In genomic region chr16:2692948-2693651, GRCh38 we compare ENCODE assay signal across 10 cellular contexts. TPM values are rescaled to one million over a fixed set of nuclear protein-coding genes. Genes with fewer than 3 reads are reported as not detected.
DNase-seq lines count a peak whose midpoint lies in the region; ATAC-seq and TF ChIP-seq lines count a peak whose summit lies in the region.
"Had no signal": no experiment of that assay in that cellular context is flagged by ENCODE, and none has a peak within 500 bp of the region (broad histone marks: within the 10 kb centered on the region; RNA-seq: fewer than 3 reads in every experiment).

No MANE protein-coding gene starts in this region.

- peak; percentile 72 for DNase-seq in astrocyte of the spinal cord (ENCODE audit: low read depth, low spot score)
- DNase-seq in iPS-NIHi11 (ENCODE audit: low spot score) = peak; percentile 81
- DNase-seq in renal cortical epithelial cell (ENCODE audit: low read depth) = peak; percentile 86
- DNase-seq in tibial artery = no peak
- no peak for DNase-seq in NCI-H2029 treated with DMSO at 0.1 percent for 48 hours (lab: John Stamatoyannopoulos, UW)
- DNase-seq: DMS153, T-helper 1 cell had no signal

- in situ Hi-C loops in astrocyte of the spinal cord (cut with HindIII; ENCODE audit: low sequenced_read_pairs) = no loop called here

- no peaks in the 10 kb centered on the region for H3K9me3 ChIP-seq in HUES48 (ENCODE audit: control insufficient read depth, insufficient read depth, low read length)
- H3K9me3 ChIP-seq in tibial artery = no peaks in the 10 kb centered on the region

- no peaks in the 10 kb centered on the region for H3K4me1 ChIP-seq in HUES48 (ENCODE audit: control insufficient read depth, insufficient read depth, low read length)
- H3K4me1 ChIP-seq in tibial artery = peaks cover 0 to 24% (median 2%) of the 10 kb centered on the region in 4 donors

- peaks cover 18% of the 10 kb centered on the region for H3K36me3 ChIP-seq in HUES48 (ENCODE audit: control insufficient read depth, insufficient read depth, low read length)
- peaks cover 15 to 41% (median 29%) of the 10 kb centered on the region in 3 donors for H3K36me3 ChIP-seq in tibial artery

- H3K27ac ChIP-seq in HUES48 (ENCODE audit: low read depth, low read length) (no peak overlapping the region), tibial artery (no peak overlapping the region)

- no peak for TF ChIP-seq CTCF in astrocyte of the spinal cord (IDR thresholded peaks at IDR 0.05; ENCODE audit: low read depth, low read length)
- TF ChIP-seq CTCF in tibial artery (IDR thresholded peaks at IDR 0.05) = no peak

- H3K4me3 ChIP-seq in HUES48 (ENCODE audit: low read depth, low read length) (no peak overlapping the region), astrocyte of the spinal cord (ENCODE audit: low read depth, low read length) (no peak overlapping the region), tibial artery (no peak overlapping the region)

- intact Hi-C loops in tibial artery (cut with DNase I; ENCODE audit: low total_unique reads) = no loop called here

- no peaks in the 10 kb centered on the region for H3K27me3 ChIP-seq in HUES48 (ENCODE audit: control insufficient read depth, insufficient read depth, low read length)
- no peaks in the 10 kb centered on the region for H3K27me3 ChIP-seq in tibial artery

- ATAC-seq in HG02642 (IDR thresholded peaks at IDR 0.05; ENCODE audit: poor library complexity, unreplicated experiment) (no peak), HG03135 (IDR thresholded peaks at IDR 0.05; ENCODE audit: unreplicated experiment) (no peak)

- H3K9ac ChIP-seq in HUES48 (ENCODE audit: low read depth, low read length) = peak overlapping the region; percentile 14; the same call in 1 of the 2 replicates

RNA-seq across cellular contexts. Expression of gene KCTD5, which starts 10.8 kb away (rescaled TPM):
- 26.0 and 41.3 TPM in 2 replicates for total RNA-seq in renal cortical epithelial cell

RNA-seq across cellular contexts. Expression of gene PRSS27, which starts 26.9 kb away (rescaled TPM):
- 0.85 and 1.7 TPM in 2 replicates for total RNA-seq in renal cortical epithelial cell

RNA-seq across cellular contexts. Expression of gene SRRM2, which starts 59.3 kb away (rescaled TPM):
- total RNA-seq in renal cortical epithelial cell = 19.8 and 114 TPM in 2 replicates

Comparison
In these comparisons a context has a peak if more than half of its experiments do, and no peak if none do; other contexts are left out.
1. DNase-seq: peak in astrocyte of the spinal cord (single experiment), iPS-NIHi11 (single experiment) and renal cortical epithelial cell (single experiment); none in tibial artery (0 of 2) and NCI-H2029 treated with DMSO at 0.1 percent for 48 hours (single experiment).